ENCODE assay signal across 23 cellular contexts in the genomic region with DNA sequence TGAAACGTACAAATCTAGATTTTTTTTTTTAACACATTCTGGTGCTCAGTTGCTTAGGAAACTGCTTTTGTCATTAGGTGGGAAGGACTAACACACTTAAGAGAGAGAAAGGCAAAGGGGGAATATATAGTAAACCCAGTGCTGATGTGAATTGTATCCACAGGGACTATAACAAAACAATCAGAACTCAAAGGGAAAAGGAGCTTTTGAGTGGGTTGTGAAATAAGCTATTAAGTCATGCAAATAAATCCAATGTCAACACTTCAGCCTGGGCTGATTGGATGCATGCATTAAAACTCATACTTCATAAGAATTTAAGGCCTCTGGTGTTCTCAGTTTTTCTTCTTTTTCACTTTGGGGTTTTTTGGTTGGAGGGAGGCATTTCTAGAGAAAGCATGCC.
"Had no signal": no experiment of that assay in that cellular context is flagged by ENCODE, and none has a peak within 500 bp of the region (broad histone marks: within the 10 kb centered on the region; RNA-seq: fewer than 3 reads in every experiment).

No MANE protein-coding gene starts in this region.

- ATAC-seq: activated CD8-positive, alpha-beta T cell treated with anti-CD3 and anti-CD28 coated beads for 36 hours had no signal

- DNase-seq: activated CD4-positive, alpha-beta T cell treated with anti-CD3 and anti-CD28 coated beads, Interleukin-2, amount 10 ng/mL, durations not matched to agents 24 days and 14 days; activated CD4-positive, alpha-beta T cell treated with anti-CD3 and anti-CD28 coated beads, Interleukin-2, amount 50 U/mL, for 4 hours; activated CD8-positive, alpha-beta T cell treated with anti-CD3 and anti-CD28 coated beads for 36 hours; activated gamma-delta T cell; activated naive CD4-positive, alpha-beta T cell treated with Interleukin-2 at 50 U/mL for 16 hours; activated naive CD8-positive, alpha-beta T cell treated with anti-CD3 and anti-CD28 coated beads, Interleukin-2, amount 10 ng/mL, durations not matched to agents 7 days and 5 days; activated T-cell treated with anti-CD3 and anti-CD28 coated beads, Interleukin-2, amount 50 U/mL, for 1 hour; amygdala; Karpas-422; KBM-7; NCI-H1105; NCI-H1417 treated with DMSO at 0.1 percent for 48 hours; NCI-H187 treated with DMSO at 0.1 percent for 48 hours; NCI-H2081; NCI-H2171; NCI-H510A; NCI-H526; OCI-M1; SHP77; SJCRH30 had no signal

- H3K27ac ChIP-seq: ascending aorta, cardiac muscle cell, SJCRH30, SK-N-MC had no signal

- H3K9me3 ChIP-seq: ascending aorta, SJCRH30 had no signal

- H3K27me3 ChIP-seq: ascending aorta, cardiac muscle cell, SJCRH30 had no signal

- H3K4me3 ChIP-seq: ascending aorta, cardiac muscle cell, SJCRH30, SK-N-MC had no signal

- H3K4me1 ChIP-seq: ascending aorta, SJCRH30 had no signal

- H3K36me3 ChIP-seq: ascending aorta, cardiac muscle cell, SJCRH30 had no signal
